In genomic region chr17:81469266-81469665, GRCh38 we compare ENCODE assay signal across 23 cellular contexts. TPM values are rescaled to one million over a fixed set of nuclear protein-coding genes. Genes with fewer than 3 reads are reported as not detected.
"Had no signal": no experiment of that assay in that cellular context is flagged by ENCODE, and none has a peak within 500 bp of the region (broad histone marks: within the 10 kb centered on the region; RNA-seq: fewer than 3 reads in every experiment).

No MANE protein-coding gene starts in this region.

- H3K4me3 ChIP-seq: colonic mucosa, esophagus squamous epithelium, gastroesophageal sphincter, prostate gland, spleen, thoracic aorta, transverse colon had no signal

- H3K9me3 ChIP-seq: colonic mucosa, esophagus squamous epithelium, gastroesophageal sphincter, prostate gland, spleen, thoracic aorta, transverse colon had no signal

- DNase-seq: cerebellar nuclear complex; colonic mucosa; dermis blood vessel endothelial cell; esophagus squamous epithelium; foreskin fibroblast; immature natural killer cell; left colon; mesendoderm; naive B cell; nucleus accumbens; spleen; stimulated activated CD4-positive, alpha-beta T cell treated with anti-CD3 and anti-CD28 coated beads, Interleukin-15, amount 100 ng/mL, for 24 hours; stimulated activated CD4-positive, alpha-beta T cell treated with anti-CD3 and anti-CD28 coated beads, Interleukin-1b, Interleukin-23, amount 100 ng/mL, for 48 hours; stimulated activated CD4-positive, alpha-beta T cell treated with anti-CD3 and anti-CD28 coated beads, Interleukin-4, amount 100 ng/mL, for 24 hours; transverse colon had no signal

- H3K4me1 Mint-ChIP-seq: immature natural killer cell, naive B cell had no signal

- H3K4me3 Mint-ChIP-seq: immature natural killer cell; naive B cell; nephron; stimulated activated memory B cell treated with anti-CD40 and anti-IgM and Interleukin-4, amounts not matched to agents 10 μg/mL and 1 μg/mL and 100 μg/mL, for 72 hours; stimulated activated naive CD8-positive, alpha-beta T cell treated with anti-CD3 and anti-CD28 coated beads, Interleukin-15, Interleukin-2, amounts not matched to agents 100 ng/mL and 50 ng/mL, for 24 hours had no signal

- H3K27me3 ChIP-seq: colonic mucosa, esophagus squamous epithelium, gastroesophageal sphincter, spleen, transverse colon had no signal

- H3K36me3 Mint-ChIP-seq: immature natural killer cell; naive B cell; stimulated activated memory B cell treated with anti-CD40 and anti-IgM and Interleukin-4, amounts not matched to agents 10 μg/mL and 1 μg/mL and 100 μg/mL, for 72 hours had no signal

- H3K27me3 Mint-ChIP-seq: naive B cell; stimulated activated naive CD8-positive, alpha-beta T cell treated with anti-CD3 and anti-CD28 coated beads, Interleukin-15, Interleukin-2, amounts not matched to agents 100 ng/mL and 50 ng/mL, for 24 hours had no signal

- H3K9me3 Mint-ChIP-seq: immature natural killer cell; naive B cell; nephron; stimulated activated memory B cell treated with anti-CD40 and anti-IgM and Interleukin-4, amounts not matched to agents 10 μg/mL and 1 μg/mL and 100 μg/mL, for 72 hours; stimulated activated naive CD8-positive, alpha-beta T cell treated with anti-CD3 and anti-CD28 coated beads, Interleukin-15, Interleukin-2, amounts not matched to agents 100 ng/mL and 50 ng/mL, for 24 hours had no signal

- H3K4me1 ChIP-seq: colonic mucosa, gastroesophageal sphincter, parathyroid adenoma, prostate gland, transverse colon had no signal

- H3K9ac ChIP-seq: parathyroid adenoma had no signal

- H3K27ac ChIP-seq: colonic mucosa, esophagus squamous epithelium, gastroesophageal sphincter, parathyroid adenoma, prostate gland, spleen, thoracic aorta, transverse colon had no signal

- H3K27ac Mint-ChIP-seq: immature natural killer cell; stimulated activated memory B cell treated with anti-CD40 and anti-IgM and Interleukin-4, amounts not matched to agents 10 μg/mL and 1 μg/mL and 100 μg/mL, for 72 hours; stimulated activated naive CD8-positive, alpha-beta T cell treated with anti-CD3 and anti-CD28 coated beads, Interleukin-15, Interleukin-2, amounts not matched to agents 100 ng/mL and 50 ng/mL, for 24 hours had no signal

- H3K36me3 ChIP-seq: colonic mucosa, esophagus squamous epithelium, prostate gland, thoracic aorta, transverse colon had no signal

RNA-seq across cellular contexts. Expression of gene FSCN2, which starts 58.9 kb away (rescaled TPM):
- total RNA-seq: epithelial cell of proximal tubule had no signal
